ENCODE assay signal across 8 cellular contexts in the genomic region with DNA sequence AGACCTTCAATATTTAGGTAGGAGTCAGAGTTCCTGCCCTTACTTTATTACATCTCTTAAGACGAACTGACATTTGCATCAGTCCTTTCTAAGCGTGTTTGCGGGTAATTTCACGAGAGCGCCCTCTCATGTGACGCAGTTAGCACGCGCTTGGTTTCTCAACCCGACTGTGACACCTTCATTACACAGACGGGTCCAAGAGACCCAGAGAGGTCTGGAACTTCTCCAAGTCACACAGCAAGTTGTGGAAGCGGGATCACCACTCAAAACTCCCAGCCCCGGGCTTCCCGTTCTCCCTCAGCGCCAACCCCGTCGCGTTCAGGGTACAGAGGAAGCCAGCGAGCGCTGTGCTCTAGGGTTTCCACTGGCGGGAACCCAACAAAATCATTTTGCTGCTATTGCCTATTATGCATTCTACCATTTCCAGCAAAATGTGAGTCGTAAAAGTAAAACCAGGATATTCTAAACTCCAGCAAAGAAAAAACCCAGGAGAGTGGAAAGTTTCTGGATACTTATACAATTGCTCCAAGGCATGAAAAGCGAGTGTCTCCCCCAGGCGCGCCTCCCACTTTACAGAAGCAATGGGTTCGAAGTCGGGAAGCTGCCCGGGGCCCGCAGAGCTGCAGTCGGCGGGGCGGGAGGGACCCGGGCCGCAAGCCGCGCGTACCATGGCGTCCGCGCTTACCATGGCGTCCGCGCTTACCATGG. TPM values are rescaled to one million over a fixed set of nuclear protein-coding genes. Genes with fewer than 3 reads are reported as not detected.
DNase-seq lines count a peak whose midpoint lies in the region; ATAC-seq, FAIRE-seq and TF ChIP-seq lines count a peak whose summit lies in the region.

No MANE protein-coding gene starts in this region.

- TF ChIP-seq RAD21 in A549 (conservative IDR thresholded peaks at IDR 0.05 in 1 of 2, IDR thresholded peaks at IDR 0.05 in 1 of 2): no peak

- POLR2A ChIA-PET in A549 (lab: Yijun Ruan, JAX): interaction anchor here (1.0 to 1.3 kb wide), 6 partner anchors 9 to 554 kb away, joined by 3 to 11 read pairs (median 4); a partner anchor contains a TSS

- DNase-seq in A549 (ENCODE audit: low read depth in 1 of 2, low spot score in 1 of 2) (peak; percentile 50 to 79), NCI-H2227 (lab: John Stamatoyannopoulos, UW; ENCODE audit: unreplicated experiment) (peak; percentile 70), dermis blood vessel endothelial cell (peak; percentile 81), right lobe of liver (peak; percentile 78 to 90 (median 86))
- DNase-seq in activated CD4-positive, alpha-beta T cell treated with anti-CD3 and anti-CD28 coated beads, Interleukin-2, amount 10 ng/mL, durations not matched to agents 24 days and 14 days: peak; percentile 91
- peak; percentile 55 to 81 for DNase-seq in stimulated activated CD4-positive, alpha-beta T cell treated with anti-CD3 and anti-CD28 coated beads, Interleukin-4, amount 100 ng/mL, for 4 hours

- H3K4me3 ChIP-seq in A549 (peak overlapping the region; percentile 80), right lobe of liver (peak overlapping the region; percentile 53 to 69 (median 60))

- peak overlapping the region; percentile 99 for H3K4me2 ChIP-seq in A549

- H3K4me1 ChIP-seq in A549 (peaks cover 8% of the 10 kb centered on the region; the same call in 1 of the 3 replicates), right lobe of liver (peaks cover 0 to 10% (median 0%) of the 10 kb centered on the region in 4 donors)

- 0% methylated on average over 29 of the region's 42 CpGs for WGBS in A549 (ENCODE audit: missing lambda C conversion rate)
- WGBS in right lobe of liver (ENCODE audit: insufficient coverage, low coverage, low lambda C conversion rate, missing lambda C conversion rate): 0% methylated on average over 24 of the region's 42 CpGs

- H3K27ac ChIP-seq in A549: peak overlapping the region; percentile 92 to 93
- H3K27ac ChIP-seq in right lobe of liver: peak overlapping the region; percentile 84 to 95 (median 90)

- H3K27ac Mint-ChIP-seq in activated CD4-positive, alpha-beta T cell treated with anti-CD3 and anti-CD28 coated beads, Interleukin-2, amount 10 ng/mL, durations not matched to agents 24 days and 14 days: peak overlapping the region; percentile 92

- no peaks in the 10 kb centered on the region for H3K27me3 Mint-ChIP-seq in activated CD4-positive, alpha-beta T cell treated with anti-CD3 and anti-CD28 coated beads, Interleukin-2, amount 10 ng/mL, durations not matched to agents 24 days and 14 days

- TF ChIP-seq CTCF in A549 (IDR thresholded peaks at IDR 0.05) (peak; percentile 29), right lobe of liver (IDR thresholded peaks at IDR 0.05) (peak in 2 of 4 donors; percentile 10 to 15)

- no peaks in the 10 kb centered on the region for H3K36me3 ChIP-seq in right lobe of liver

- intact Hi-C loops in activated CD4-positive, alpha-beta T cell treated with anti-CD3 and anti-CD28 coated beads, Interleukin-2, amount 10 ng/mL, durations not matched to agents 24 days and 14 days (cut with micrococcal nuclease): loop anchor here (1.0 to 5.0 kb wide), 6 partner anchors 29 to 127 kb away; no protein-coding TSS in a partner anchor
- intact Hi-C loops in right lobe of liver (cut with DNase I): no loop called here

- H3K36me3 Mint-ChIP-seq in activated CD4-positive, alpha-beta T cell treated with anti-CD3 and anti-CD28 coated beads, Interleukin-2, amount 10 ng/mL, durations not matched to agents 24 days and 14 days (ENCODE audit: low read depth): peaks cover 23% of the 10 kb centered on the region

- H3K4me1 Mint-ChIP-seq in activated CD4-positive, alpha-beta T cell treated with anti-CD3 and anti-CD28 coated beads, Interleukin-2, amount 10 ng/mL, durations not matched to agents 24 days and 14 days: peaks cover 31% of the 10 kb centered on the region

- ATAC-seq in A549 (peak; percentile 29 to 71), GM18511 (IDR thresholded peaks at IDR 0.05; ENCODE audit: unreplicated experiment) (peak; percentile 76), HG03039 (IDR thresholded peaks at IDR 0.05; ENCODE audit: unreplicated experiment) (peak; percentile 43), right lobe of liver (peak; percentile 67 to 75 (median 69))

- CTCF ChIA-PET in A549 (lab: Yijun Ruan, JAX): interaction anchor here (0.8 to 2.2 kb wide), 12 partner anchors 9 to 127 kb away, joined by 3 to 9 read pairs (median 5); no protein-coding TSS in a partner anchor

- TF ChIP-seq POLR2A in A549 (IDR thresholded peaks at IDR 0.05; ENCODE audit: low read length): no peak
- no peak for TF ChIP-seq POLR2A in right lobe of liver (IDR thresholded peaks at IDR 0.05)

- no peaks in the 10 kb centered on the region for H3K27me3 ChIP-seq in right lobe of liver

- no peak for FAIRE-seq in A549 (lab: Jason Lieb, UNC)

- H3K4me3 Mint-ChIP-seq in activated CD4-positive, alpha-beta T cell treated with anti-CD3 and anti-CD28 coated beads, Interleukin-2, amount 10 ng/mL, durations not matched to agents 24 days and 14 days: peak overlapping the region; percentile 90

- no peaks in the 10 kb centered on the region for H3K9me3 ChIP-seq in A549
- H3K9me3 ChIP-seq in right lobe of liver: no peaks in the 10 kb centered on the region

- TF ChIP-seq EP300 in A549 (IDR thresholded peaks at IDR 0.05): no peak

- H3K9me3 Mint-ChIP-seq in activated CD4-positive, alpha-beta T cell treated with anti-CD3 and anti-CD28 coated beads, Interleukin-2, amount 10 ng/mL, durations not matched to agents 24 days and 14 days: no peaks in the 10 kb centered on the region

TF ChIP-seq in A549, 52 proteins besides CTCF, POLR2A, EP300 and RAD21 (continues in another document):
- TF ChIP-seq, protein P1, sequence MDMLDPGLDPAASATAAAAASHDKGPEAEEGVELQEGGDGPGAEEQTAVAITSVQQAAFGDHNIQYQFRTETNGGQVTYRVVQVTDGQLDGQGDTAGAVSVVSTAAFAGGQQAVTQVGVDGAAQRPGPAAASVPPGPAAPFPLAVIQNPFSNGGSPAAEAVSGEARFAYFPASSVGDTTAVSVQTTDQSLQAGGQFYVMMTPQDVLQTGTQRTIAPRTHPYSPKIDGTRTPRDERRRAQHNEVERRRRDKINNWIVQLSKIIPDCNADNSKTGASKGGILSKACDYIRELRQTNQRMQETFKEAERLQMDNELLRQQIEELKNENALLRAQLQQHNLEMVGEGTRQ (IDR thresholded peaks at IDR 0.05): peak; percentile 38; the same call in 1 of the 2 replicates
- TF ChIP-seq CBX2 (IDR thresholded peaks at IDR 0.05; ENCODE audit: borderline replicate concordance, low read depth): no peak
- no peak for TF ChIP-seq RARB (CRISPR knock-in tag; IDR thresholded peaks at IDR 0.05)
- TF ChIP-seq SMC3 (IDR thresholded peaks at IDR 0.05): 0 out of 3 replicates have a peak, but pooled peaks have one; percentile 8
- TF ChIP-seq CEBPB (IDR thresholded peaks at IDR 0.05): peak in 1 of 2 experiments; percentile 57; a peak in 2 of 4 replicates
- no peak for TF ChIP-seq HEYL (CRISPR knock-in tag; IDR thresholded peaks at IDR 0.05)
- TF ChIP-seq, protein P2, sequence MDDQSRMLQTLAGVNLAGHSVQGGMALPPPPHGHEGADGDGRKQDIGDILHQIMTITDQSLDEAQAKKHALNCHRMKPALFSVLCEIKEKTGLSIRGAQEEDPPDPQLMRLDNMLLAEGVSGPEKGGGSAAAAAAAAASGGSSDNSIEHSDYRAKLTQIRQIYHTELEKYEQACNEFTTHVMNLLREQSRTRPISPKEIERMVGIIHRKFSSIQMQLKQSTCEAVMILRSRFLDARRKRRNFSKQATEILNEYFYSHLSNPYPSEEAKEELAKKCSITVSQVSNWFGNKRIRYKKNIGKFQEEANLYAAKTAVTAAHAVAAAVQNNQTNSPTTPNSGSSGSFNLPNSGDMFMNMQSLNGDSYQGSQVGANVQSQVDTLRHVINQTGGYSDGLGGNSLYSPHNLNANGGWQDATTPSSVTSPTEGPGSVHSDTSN (IDR thresholded peaks at IDR 0.05): no peak
- TF ChIP-seq ZFP36 (IDR thresholded peaks at IDR 0.05; ENCODE audit: borderline replicate concordance, partially characterized antibody): peak; percentile 39
- 0 out of 2 replicates have a peak, but pooled peaks have one; percentile 32 for TF ChIP-seq PHF8 (IDR thresholded peaks at IDR 0.05; ENCODE audit: borderline replicate concordance, low read depth)

RNA-seq across cellular contexts. Expression of a gene that starts 0.6 kb away (rescaled TPM):
- 27.3 and 34.0 TPM in 2 replicates for polyA plus RNA-seq in A549 (2011; rRNA removed)
- 25.8 and 27.5 TPM in 2 replicates for polyA plus RNA-seq in A549 (2012; cell fraction: cytosol; rRNA removed)
- polyA plus RNA-seq in A549 (2012; cell fraction: nucleus; rRNA removed): 72.8 and 101 TPM in 2 replicates
- polyA plus RNA-seq in A549 (2017; fragmentation: RNase III; extraction: RNeasy Plus Mini Kit Qiagen cat#74134 plus additional on column Dnase treatment): 29.9 to 32.5 TPM (median 30.0 TPM) in 3 replicates
- polyA minus RNA-seq in A549 (2011; rRNA and poly(A)+ RNA removed): 48.0 and 49.4 TPM in 2 replicates
- total RNA-seq in activated CD4-positive, alpha-beta T cell treated with anti-CD3 and anti-CD28 coated beads, Interleukin-2, amount 10 ng/mL, durations not matched to agents 24 days and 14 days: 85.2 and 91.8 TPM in 2 replicates
- total RNA-seq in dermis blood vessel endothelial cell: 24.5 and 30.1 TPM in 2 replicates
- 10 to 100 TPM; 36.7 to 71.9 (median 58.5) TPM for total RNA-seq in right lobe of liver

RNA-seq across cellular contexts. Expression of a gene that starts 54.4 kb away (rescaled TPM):
- polyA plus RNA-seq in A549 (2011; rRNA removed): 118 and 133 TPM in 2 replicates
- polyA plus RNA-seq in A549 (2012; cell fraction: cytosol; rRNA removed): 224 and 225 TPM in 2 replicates
- 88.2 and 107 TPM in 2 replicates for polyA plus RNA-seq in A549 (2012; cell fraction: nucleus; rRNA removed)
- polyA plus RNA-seq in A549 (2017; fragmentation: RNase III; extraction: RNeasy Plus Mini Kit Qiagen cat#74134 plus additional on column Dnase treatment): 169 to 184 TPM (median 173 TPM) in 3 replicates
- polyA minus RNA-seq in A549 (2011; rRNA and poly(A)+ RNA removed): 155 and 156 TPM in 2 replicates
- 269 and 276 TPM in 2 replicates for total RNA-seq in activated CD4-positive, alpha-beta T cell treated with anti-CD3 and anti-CD28 coated beads, Interleukin-2, amount 10 ng/mL, durations not matched to agents 24 days and 14 days
- total RNA-seq in dermis blood vessel endothelial cell: 22.6 and 132 TPM in 2 replicates
- total RNA-seq in right lobe of liver: 10 to 100 TPM in 1 of 6 experiments, 1 to 10 TPM in 5; 1.1 to 14.9 (median 4.2) TPM

Comparison
In these comparisons a context has a peak if more than half of its experiments do, and no peak if none do; other contexts are left out.
1. Peak in every context shown above with its lines: DNase-seq, ATAC-seq, H3K4me3 ChIP-seq and H3K27ac ChIP-seq.